In the genomic region with DNA sequence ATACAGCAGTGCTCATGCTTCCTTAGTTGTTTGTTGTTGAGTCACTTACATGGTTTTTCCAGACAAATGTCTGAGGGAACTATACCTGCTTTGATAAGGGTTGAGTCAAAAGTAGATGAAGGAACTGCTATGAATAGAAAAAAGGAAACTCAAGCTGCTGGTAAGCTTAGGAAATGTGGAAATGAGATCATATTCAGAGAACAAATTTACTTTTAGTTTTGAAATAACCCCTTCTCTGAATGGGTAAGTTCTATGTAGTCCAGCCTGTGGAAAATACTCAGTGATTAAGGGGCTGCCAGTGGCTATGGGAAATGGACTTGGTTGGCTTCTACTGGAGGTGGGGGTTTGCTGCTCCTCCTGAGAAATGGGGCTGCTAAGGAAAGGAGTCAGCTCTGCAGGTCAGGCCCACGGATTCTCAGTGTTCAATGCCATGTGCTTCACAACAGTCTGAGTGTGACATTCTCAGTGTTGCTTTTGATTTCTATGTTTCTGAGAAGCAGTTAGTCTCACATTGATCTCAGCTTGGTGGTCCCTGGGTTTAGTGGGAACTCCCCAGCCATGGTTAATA, we compare ENCODE assay signal across 8 cellular contexts. TPM values are rescaled to one million over a fixed set of nuclear protein-coding genes. Genes with fewer than 3 reads are reported as not detected.
DNase-seq lines count a peak whose midpoint lies in the region; ATAC-seq, FAIRE-seq and TF ChIP-seq lines count a peak whose summit lies in the region.

No MANE protein-coding gene starts in this region.

- BruUV-seq in K562 (replicated peaks; lab: Mats Ljungman, UMichigan), result no TSS peak

- H3K79me2 ChIP-seq in OCI-LY3 (ENCODE audit: low read length) (no peaks in the 10 kb centered on the region), K562 (ENCODE audit: control insufficient read depth, insufficient read depth, low read length) (no peaks in the 10 kb centered on the region)

- peaks cover 18% of the 10 kb centered on the region for H3K27me3 Mint-ChIP-seq in HFFc6 (ENCODE audit: insufficient read depth)

- in situ Hi-C loops in K562 (cut with MboI), result no loop called here

- peaks cover 75% of the 10 kb centered on the region for H3K4me1 Mint-ChIP-seq in HFFc6 (ENCODE audit: low read depth)

- POLR2A ChIA-PET in K562 (lab: Yijun Ruan, JAX), result interaction anchor here (0.6 to 2.2 kb wide), 3 partner anchors 9 to 450 kb away, joined by 3 to 6 read pairs (median 4); no protein-coding TSS in a partner anchor

- H3K4me3 ChIP-seq in OCI-LY3 (ENCODE audit: low read length) (peak overlapping the region; percentile 52), K562 (no peak overlapping the region), suprapubic skin (no peak overlapping the region)

- H3K27ac ChIP-seq in OCI-LY3 (ENCODE audit: low read length) (peak overlapping the region; percentile 82), K562 (ENCODE audit: extremely low read depth, low read depth, low read length) (no peak overlapping the region), suprapubic skin (no peak overlapping the region)

- TF ChIP-seq CTCF in HFFc6 (IDR thresholded peaks at IDR 0.05), result no peak
- TF ChIP-seq CTCF in OCI-LY3 (IDR thresholded peaks at IDR 0.05; ENCODE audit: low read depth, low read length), result no peak
- no peak for TF ChIP-seq CTCF in K562 (IDR thresholded peaks at IDR 0.05 in 2 of 3, conservative IDR thresholded peaks at IDR 0.05 in 1 of 3; ENCODE audit: insufficient read depth in 2 of 3, low read depth in 1 of 3, low read length in 3 of 3)
- no peak for TF ChIP-seq CTCF in suprapubic skin (IDR thresholded peaks at IDR 0.05)

- H4K20me1 ChIP-seq in OCI-LY3 (ENCODE audit: insufficient read depth, low read length), result no peaks in the 10 kb centered on the region
- H4K20me1 ChIP-seq in K562 (replicated peaks; ENCODE audit: control insufficient read depth, insufficient read depth, low read length), result no peaks in the 10 kb centered on the region

- H3K9ac ChIP-seq in OCI-LY3 (ENCODE audit: low read length), result peak overlapping the region; percentile 51; the same call in 1 of the 2 replicates
- H3K9ac ChIP-seq in K562 (ENCODE audit: insufficient read depth in 1 of 2, low read depth in 2 of 2, low read length in 2 of 2), result no peak overlapping the region

- no peak for TF ChIP-seq RAD21 in K562 (CRISPR knock-in tag; conservative IDR thresholded peaks at IDR 0.05 in 1 of 2, IDR thresholded peaks at IDR 0.05 in 1 of 2)

- FAIRE-seq in GM12892 (lab: Jason Lieb, UNC) (peak; percentile 65), K562 (lab: Jason Lieb, UNC) (no peak), frontal cortex (lab: Jason Lieb, UNC) (no peak)

- H3K9me1 ChIP-seq in K562 (ENCODE audit: control insufficient read depth, insufficient read depth, low read length), result no peaks in the 10 kb centered on the region

- DNase-seq in GM12892 (ENCODE audit: insufficient read length) (no peak), HFFc6 (peak; percentile 65), K562 (ENCODE audit: extremely low read depth in 1 of 4, low spot score in 3 of 4) (no peak), renal cortical epithelial cell (ENCODE audit: low read depth) (peak; percentile 60), suprapubic skin (ENCODE audit: low spot score in 2 of 2) (no peak), frontal cortex (ENCODE audit: low spot score in 2 of 2) (no peak), DMS79 treated with DMSO at 0.1 percent for 48 hours (lab: John Stamatoyannopoulos, UW) (no peak)

- H3K4me3 Mint-ChIP-seq in HFFc6, result peak overlapping the region; percentile 25; the same call in 1 of the 2 replicates

- H3K36me3 ChIP-seq in OCI-LY3 (replicated peaks; ENCODE audit: low read depth, low read length) (no peaks in the 10 kb centered on the region), K562 (ENCODE audit: control insufficient read depth, insufficient read depth, low read length) (no peaks in the 10 kb centered on the region), suprapubic skin (no peaks in the 10 kb centered on the region)

- H3K27me3 ChIP-seq in OCI-LY3 (ENCODE audit: low read depth, low read length), result no peaks in the 10 kb centered on the region
- H3K27me3 ChIP-seq in K562 (ENCODE audit: control insufficient read depth in 2 of 2, insufficient read depth in 2 of 2, low read length in 2 of 2), result no peaks in the 10 kb centered on the region
- no peaks in the 10 kb centered on the region for H3K27me3 ChIP-seq in suprapubic skin

- peak overlapping the region; percentile 35; the same call in 1 of the 2 replicates for H2AFZ ChIP-seq in OCI-LY3 (ENCODE audit: low read depth, low read length)
- no peak overlapping the region for H2AFZ ChIP-seq in K562 (ENCODE audit: low read depth, low read length)

- 0% methylated on average over 1 of the region's 1 CpG for WGBS in K562 (ENCODE audit: insufficient coverage, low coverage, missing lambda C conversion rate)
- WGBS in suprapubic skin, result 50% methylated on average over 1 of the region's 1 CpG

- CTCF ChIA-PET in K562 (lab: Yijun Ruan, JAX; ENCODE audit: low intra/inter-chr PET ratio), result no interaction called here

- TF ChIP-seq EP300 in K562 (IDR thresholded peaks at IDR 0.05; ENCODE audit: low read length), result no peak
- TF ChIP-seq EP300 in suprapubic skin (IDR thresholded peaks at IDR 0.05), result no peak

- peak overlapping the region; percentile 76 for H3K4me2 ChIP-seq in OCI-LY3 (ENCODE audit: low read length)
- H3K4me2 ChIP-seq in K562 (ENCODE audit: insufficient read depth, low read length), result no peak overlapping the region

- peak; percentile 60 for TF ChIP-seq POLR2A in GM12892 (IDR thresholded peaks at IDR 0.05; ENCODE audit: low read depth, low read length)
- no peak for TF ChIP-seq POLR2A in K562 (conservative IDR thresholded peaks at IDR 0.05)
- TF ChIP-seq POLR2A in suprapubic skin (IDR thresholded peaks at IDR 0.05), result no peak

- H3K4me1 ChIP-seq in OCI-LY3 (ENCODE audit: low read length) (peaks cover 26% of the 10 kb centered on the region), K562 (replicated peaks in 1 of 2; ENCODE audit: control insufficient read depth in 2 of 2, insufficient read depth in 2 of 2, low read length in 2 of 2) (peaks cover 4 to 9% of the 10 kb centered on the region in 2 experiments; a peak in 3 of 5 replicates), suprapubic skin (peaks cover 9% of the 10 kb centered on the region)

- peak overlapping the region; percentile 84 for H3K27ac Mint-ChIP-seq in HFFc6

- peak; percentile 27 for ATAC-seq in K562

- peaks cover 6% of the 10 kb centered on the region for H3K36me3 Mint-ChIP-seq in HFFc6 (ENCODE audit: low read depth)

- intact Hi-C loops in K562 (cut with micrococcal nuclease), result no loop called here

- no peaks in the 10 kb centered on the region; the same call in 1 of the 2 replicates for H3K9me3 Mint-ChIP-seq in HFFc6

- H3K9me3 ChIP-seq in OCI-LY3 (ENCODE audit: insufficient read depth, low read length) (no peaks in the 10 kb centered on the region), K562 (replicated peaks; ENCODE audit: control insufficient read depth, insufficient read depth, low read depth, low read length) (no peaks in the 10 kb centered on the region), suprapubic skin (no peaks in the 10 kb centered on the region)

TF ChIP-seq in K562, 482 proteins besides CTCF, POLR2A, EP300 and RAD21 (continues in another document):
- TF ChIP-seq PHF8 (IDR thresholded peaks at IDR 0.05; ENCODE audit: borderline replicate concordance, low read length), result no peak
- TF ChIP-seq ZNF77 (CRISPR knock-in tag; IDR thresholded peaks at IDR 0.05), result no peak
- TF ChIP-seq ZNF324 (CRISPR knock-in tag; IDR thresholded peaks at IDR 0.05), result no peak
- TF ChIP-seq SMAD1 (IDR thresholded peaks at IDR 0.05; ENCODE audit: low read depth, low read length, partially characterized antibody), result no peak
- no peak for TF ChIP-seq ZNF354B (CRISPR knock-in tag; IDR thresholded peaks at IDR 0.05)
- TF ChIP-seq ID3 (CRISPR knock-in tag; IDR thresholded peaks at IDR 0.05), result no peak
- TF ChIP-seq ID3 (tag; IDR thresholded peaks at IDR 0.05), result no peak
- no peak for TF ChIP-seq TAF7 (tag; IDR thresholded peaks at IDR 0.05)
- TF ChIP-seq, protein P1, sequence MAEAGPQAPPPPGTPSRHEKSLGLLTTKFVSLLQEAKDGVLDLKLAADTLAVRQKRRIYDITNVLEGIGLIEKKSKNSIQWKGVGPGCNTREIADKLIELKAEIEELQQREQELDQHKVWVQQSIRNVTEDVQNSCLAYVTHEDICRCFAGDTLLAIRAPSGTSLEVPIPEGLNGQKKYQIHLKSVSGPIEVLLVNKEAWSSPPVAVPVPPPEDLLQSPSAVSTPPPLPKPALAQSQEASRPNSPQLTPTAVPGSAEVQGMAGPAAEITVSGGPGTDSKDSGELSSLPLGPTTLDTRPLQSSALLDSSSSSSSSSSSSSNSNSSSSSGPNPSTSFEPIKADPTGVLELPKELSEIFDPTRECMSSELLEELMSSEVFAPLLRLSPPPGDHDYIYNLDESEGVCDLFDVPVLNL (CRISPR knock-in tag; IDR thresholded peaks at IDR 0.05; ENCODE audit: low read depth), result no peak

RNA-seq across cellular contexts. Expression of gene GLRX, which starts 47.7 kb away (rescaled TPM):
- 144 TPM for polyA plus RNA-seq in GM12892 (2012; ENCODE audit: missing spikeins)
- 100 to 1,000 TPM; 139 to 183 (median 150) TPM for total RNA-seq in HFFc6 (2021; fragmentation: NEBNext Ultra II Directional; extraction: Animal tissue kit (Norgen Biotek cat#: 25700))
- total RNA-seq in K562 (2011; cell fraction: chromatin; rRNA removed; ENCODE audit: low replicate concordance), result 4.8 and 5.3 TPM in 2 replicates
- total RNA-seq in K562 (2011; cell fraction: nucleolus; rRNA removed), result 5.4 and 6.7 TPM in 2 replicates
- total RNA-seq in K562 (2011; cell fraction: nucleoplasm; rRNA removed), result 4.9 and 5.2 TPM in 2 replicates
- 3.3 and 3.6 TPM in 2 replicates for total RNA-seq in K562 (2014; rRNA removed)
- 2.0 and 2.3 TPM in 2 replicates for total RNA-seq in K562 (2014; rRNA removed; fragmentation: Illumina TruSeq; extraction: Trizol)
- 3.1 and 3.6 TPM in 2 replicates for total RNA-seq in K562 (2015; rRNA removed; fragmentation: Illumina TruSeq; extraction: Trizol)
- 2.9 and 4.4 TPM in 2 replicates for total RNA-seq in K562 (2021)
- 6.2 and 7.3 TPM in 2 replicates for polyA plus RNA-seq in K562 (2011; rRNA removed)
- 2.5 and 4.4 TPM in 2 replicates for polyA plus RNA-seq in K562 (2011; cell fraction: cytosol; rRNA removed)
- 2.8 and 5.8 TPM in 2 replicates for polyA plus RNA-seq in K562 (2011; cell fraction: nucleus; rRNA removed)
- 13.4 and 13.6 TPM in 2 replicates for polyA plus RNA-seq in K562 (2012)
- 4.6 and 6.4 TPM in 2 replicates for polyA plus RNA-seq in K562 (2014; fragmentation: Illumina TruSeq; extraction: Trizol)
- 10 to 100 TPM; 10.5 to 11.2 TPM for polyA plus RNA-seq in K562 (2014; fragmentation: Nextera tagmentation; extraction: Ambion mirVana)
- polyA plus RNA-seq in K562 (2014; rRNA removed), result 4.9 and 11.1 TPM in 2 replicates
- 3.1 and 6.2 TPM in 2 replicates for polyA minus RNA-seq in K562 (2011; rRNA and poly(A)+ RNA removed)
- polyA minus RNA-seq in K562 (2011; cell fraction: cytosol; rRNA and poly(A)+ RNA removed), result 0.82 and 2.5 TPM in 2 replicates
- 1.9 and 2.6 TPM in 2 replicates for polyA minus RNA-seq in K562 (2011; cell fraction: nucleus; rRNA and poly(A)+ RNA removed)
- total RNA-seq in renal cortical epithelial cell, result 43.6 and 74.3 TPM in 2 replicates
- 100 to 1,000 TPM in 2 of 4 donors, 10 to 100 TPM in 2; 30.9 to 151 (median 80.0) TPM for total RNA-seq in suprapubic skin
- 9.8 TPM for total RNA-seq in frontal cortex

Comparison
In these comparisons a context has a peak if more than half of its experiments do, and no peak if none do; other contexts are left out.
1. DNase-seq: peak in HFFc6 (single experiment) and renal cortical epithelial cell (single experiment); none in GM12892 (single experiment), K562 (0 of 4), suprapubic skin (0 of 2), frontal cortex (0 of 2) and DMS79 treated with DMSO at 0.1 percent for 48 hours (single experiment).